In the genomic region with DNA sequence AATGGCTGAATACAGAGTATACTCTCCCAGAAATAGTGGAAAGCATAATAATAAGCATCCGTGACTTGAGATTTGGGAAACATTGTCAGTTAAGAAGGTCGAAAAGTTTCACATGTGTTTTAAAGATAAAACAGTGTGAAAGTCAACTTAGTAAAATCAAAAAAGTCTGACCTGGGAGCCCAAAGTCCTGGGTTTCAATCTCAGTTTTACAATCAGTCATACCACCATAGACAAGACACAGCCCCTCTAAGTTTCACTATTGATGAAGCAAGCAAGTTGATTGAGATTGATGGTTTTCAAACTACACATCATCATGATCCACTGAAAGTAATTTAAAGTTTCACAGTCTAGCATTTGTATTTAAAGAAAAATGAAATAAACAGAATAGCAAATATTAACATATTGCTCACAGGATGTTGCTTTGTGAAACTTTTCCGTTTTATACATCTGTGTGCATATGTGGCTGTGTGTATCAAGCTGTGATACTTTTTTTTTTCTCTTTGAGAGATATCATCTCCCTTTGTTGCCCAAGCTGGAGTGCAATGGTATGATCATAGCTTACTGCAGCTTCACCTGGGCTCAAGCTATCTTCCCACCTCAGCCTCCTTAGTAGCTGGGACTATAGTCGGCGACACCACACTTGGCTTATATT, we compare ENCODE assay signal across 13 cellular contexts.
DNase-seq lines count a peak whose midpoint lies in the region; ATAC-seq and TF ChIP-seq lines count a peak whose summit lies in the region.
"Had no signal": no experiment of that assay in that cellular context is flagged by ENCODE, and none has a peak within 500 bp of the region (broad histone marks: within the 10 kb centered on the region; RNA-seq: fewer than 3 reads in every experiment).

No MANE protein-coding gene starts in this region.

- CTCF ChIA-PET in GM10248 (lab: Yijun Ruan, JAX) = interaction anchor here (1.1 to 4.5 kb wide), 4 partner anchors 12 to 59 kb away, joined by 3 to 28 read pairs (median 16); no protein-coding TSS in a partner anchor

- POLR2A ChIA-PET in GM10248 (lab: Yijun Ruan, JAX) = no interaction called here

- peak; percentile 94 for ATAC-seq in GM19035 (IDR thresholded peaks at IDR 0.05; ENCODE audit: unreplicated experiment)
- peak; percentile 91 for ATAC-seq in HG02759 (IDR thresholded peaks at IDR 0.05; ENCODE audit: unreplicated experiment)
- ATAC-seq in HG03558 (IDR thresholded peaks at IDR 0.05; ENCODE audit: extremely low read depth, unreplicated experiment) = peak; percentile 91

- DNase-seq in GM10248 (ENCODE audit: extremely low spot score) = peak; percentile 50
- no peak for DNase-seq in HuH-7 (ENCODE audit: low spot score)
- DNase-seq in DMS153 treated with DMSO at 0.1 percent for 48 hours (lab: John Stamatoyannopoulos, UW; ENCODE audit: unreplicated experiment) = no peak
- no peak for DNase-seq in anterior cingulate cortex (lab: John Stamatoyannopoulos, UW)
- no peak for DNase-seq in glomerular visceral epithelial cell (ENCODE audit: extremely low spot score)
- DNase-seq: activated CD8-positive, alpha-beta memory T cell treated with anti-CD3 and anti-CD28 coated beads, Interleukin-2, amount 50 U/mL, for 4 hours; colonic mucosa; H9; NCI-H1048; stimulated activated CD4-positive, alpha-beta T cell treated with anti-CD3 and anti-CD28 coated beads, Interleukin-12 subunit alpha, Interleukin-12 subunit beta, amount 100 ng/mL, for 4 hours had no signal

- no peak for TF ChIP-seq CTCF in GM10248 (IDR thresholded peaks at IDR 0.05; ENCODE audit: control extremely low read depth, extremely low read depth, low read depth, missing control alignments)
